In the genomic region with DNA sequence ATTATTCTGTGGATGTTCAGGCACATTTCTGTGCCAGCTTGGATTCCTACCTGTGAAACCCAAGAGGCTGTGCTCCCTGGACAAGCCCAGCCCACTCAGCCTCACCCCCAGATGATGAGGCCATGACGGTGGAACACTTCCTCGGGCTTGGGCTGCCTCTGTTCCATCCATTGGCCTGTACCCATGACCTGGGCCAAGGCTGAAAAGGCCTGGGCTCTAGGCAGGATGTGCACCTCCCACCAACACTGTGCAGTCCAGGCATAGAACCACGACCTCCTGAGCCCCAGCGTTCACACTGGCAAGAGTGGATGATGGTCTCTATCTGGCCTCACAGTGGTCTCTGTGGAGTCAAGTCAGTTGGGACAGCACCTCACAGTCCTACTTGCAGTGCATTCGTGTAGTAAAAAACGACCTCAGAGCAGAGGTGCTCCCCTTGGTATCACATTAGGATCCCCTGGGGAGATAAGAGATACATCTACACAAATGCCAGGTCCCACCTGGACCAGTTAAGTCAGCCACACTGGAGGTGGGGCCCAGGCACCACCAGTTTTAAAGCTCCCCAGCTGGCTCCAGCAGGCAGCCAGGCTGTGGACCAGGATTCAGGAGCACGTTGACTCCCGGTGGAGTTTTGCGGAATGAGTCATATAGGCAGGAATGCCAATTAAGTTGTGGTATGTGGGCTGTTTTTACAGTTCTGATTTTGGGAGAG, we compare ENCODE assay signal across 11 cellular contexts. TPM values are rescaled to one million over a fixed set of nuclear protein-coding genes. Genes with fewer than 3 reads are reported as not detected.
A peak's percentile ranks its signal among the peaks of the same experiment; 100 is the strongest.
DNase-seq lines count a peak whose midpoint lies in the region; ATAC-seq and TF ChIP-seq lines count a peak whose summit lies in the region.
"Had no signal": no experiment of that assay in that cellular context is flagged by ENCODE, and none has a peak within 500 bp of the region (broad histone marks: within the 10 kb centered on the region; RNA-seq: fewer than 3 reads in every experiment).

No MANE protein-coding gene starts in this region.

- H3K9me3 ChIP-seq in HUES48 (ENCODE audit: control insufficient read depth, insufficient read depth, low read length) (no peaks in the 10 kb centered on the region), mammary epithelial cell (replicated peaks; ENCODE audit: insufficient read depth, low read length) (no peaks in the 10 kb centered on the region), mesenchymal stem cell (ENCODE audit: control insufficient read depth, low read length) (no peaks in the 10 kb centered on the region), lower lobe of right lung (no peaks in the 10 kb centered on the region)

- peaks cover 8% of the 10 kb centered on the region for H3K4me1 ChIP-seq in HUES48 (ENCODE audit: control insufficient read depth, insufficient read depth, low read length)
- peaks cover 17% of the 10 kb centered on the region for H3K4me1 ChIP-seq in mammary epithelial cell (ENCODE audit: insufficient read depth, low read length)
- H3K4me1 ChIP-seq in mesenchymal stem cell (ENCODE audit: control insufficient read depth, insufficient read depth, low read depth, low read length): peaks cover 4% of the 10 kb centered on the region
- no peaks in the 10 kb centered on the region for H3K4me1 ChIP-seq in lower lobe of right lung

- no peaks in the 10 kb centered on the region for H3K27me3 ChIP-seq in HUES48 (ENCODE audit: control insufficient read depth, insufficient read depth, low read length)
- no peaks in the 10 kb centered on the region for H3K27me3 ChIP-seq in mammary epithelial cell (ENCODE audit: insufficient read depth, low read length)
- H3K27me3 ChIP-seq in mesenchymal stem cell (ENCODE audit: control insufficient read depth in 1 of 2, insufficient read depth in 1 of 2, low read length in 2 of 2): peaks cover 4 to 22% of the 10 kb centered on the region in 2 experiments
- peaks cover 5% of the 10 kb centered on the region for H3K27me3 ChIP-seq in lower lobe of right lung (ENCODE audit: low read depth)

- H3K27ac ChIP-seq in HUES48 (ENCODE audit: low read depth, low read length) (peak overlapping the region; percentile 27), mammary epithelial cell (ENCODE audit: insufficient read depth, low read depth, low read length) (no peak overlapping the region), mesenchymal stem cell (ENCODE audit: low read length, poor library complexity, severe bottlenecking) (no peak overlapping the region), lower lobe of right lung (no peak overlapping the region)

- H3K18ac ChIP-seq in mesenchymal stem cell (ENCODE audit: low read depth in 1 of 2, low read length in 2 of 2): no peak overlapping the region

- no peak overlapping the region for H3K4me2 ChIP-seq in mammary epithelial cell (ENCODE audit: insufficient read depth, low read depth, low read length)
- peak overlapping the region; percentile 2 for H3K4me2 ChIP-seq in mesenchymal stem cell (ENCODE audit: low read length, poor library complexity, severe bottlenecking)

- H3K9me3 Mint-ChIP-seq in chondrocyte (ENCODE audit: low read depth): no peaks in the 10 kb centered on the region
- no peaks in the 10 kb centered on the region for H3K9me3 Mint-ChIP-seq in T-helper 2 cell treated with Interferon-gamma antibody and Interleukin-4, amounts not matched to agents 5 μg/mL and 100 μg/mL, for 36 hours
- H3K9me3 Mint-ChIP-seq: central memory CD8-positive, alpha-beta T cell had no signal

- H2BK120ac ChIP-seq in mesenchymal stem cell (ENCODE audit: low read depth, low read length): no peak overlapping the region

- no peak overlapping the region for H3K9ac ChIP-seq in HUES48 (ENCODE audit: low read depth, low read length)
- H3K9ac ChIP-seq in mammary epithelial cell (ENCODE audit: insufficient read depth, low read length): no peak overlapping the region
- H3K9ac ChIP-seq in mesenchymal stem cell (ENCODE audit: low read length): no peak overlapping the region

- TF ChIP-seq CTCF in mammary epithelial cell (conservative IDR thresholded peaks at IDR 0.05 in 1 of 2, IDR thresholded peaks at IDR 0.05 in 1 of 2; ENCODE audit: extremely low read depth in 1 of 2, insufficient read depth in 1 of 2, low read depth in 1 of 2, low read length in 2 of 2) (no peak), chondrocyte (IDR thresholded peaks at IDR 0.05) (no peak), lower lobe of right lung (IDR thresholded peaks at IDR 0.05) (no peak)

- H3K79me1 ChIP-seq in mesenchymal stem cell (replicated peaks; ENCODE audit: low read length, poor library complexity, severe bottlenecking): no peaks in the 10 kb centered on the region

- DNase-seq in Caki2 (ENCODE audit: low read depth): peak; percentile 43
- DNase-seq in mammary epithelial cell: peak; percentile 78
- DNase-seq in mesenchymal stem cell: peak; percentile 40
- DNase-seq in chondrocyte (ENCODE audit: low spot score): no peak
- DNase-seq in lower lobe of right lung: no peak
- no peak for DNase-seq in DMS 273 treated with DMSO at 0.1 percent for 48 hours (lab: John Stamatoyannopoulos, UW)
- no peak for DNase-seq in T-helper 2 cell treated with Interferon-gamma antibody and Interleukin-4, amounts not matched to agents 5 μg/mL and 100 μg/mL, for 36 hours (ENCODE audit: low spot score)
- DNase-seq: activated CD8-positive, alpha-beta memory T cell treated with anti-CD3 and anti-CD28 coated beads, Interleukin-2, amount 50 U/mL, for 48 hours; T-helper 1 cell had no signal

- no peaks in the 10 kb centered on the region for H3K36me3 Mint-ChIP-seq in chondrocyte (ENCODE audit: low read depth)
- H3K36me3 Mint-ChIP-seq in T-helper 2 cell treated with Interferon-gamma antibody and Interleukin-4, amounts not matched to agents 5 μg/mL and 100 μg/mL, for 36 hours (ENCODE audit: low read depth): no peaks in the 10 kb centered on the region

- peaks cover 7% of the 10 kb centered on the region for H3K4me1 Mint-ChIP-seq in chondrocyte (ENCODE audit: low read depth)
- peaks cover 4% of the 10 kb centered on the region for H3K4me1 Mint-ChIP-seq in T-helper 2 cell treated with Interferon-gamma antibody and Interleukin-4, amounts not matched to agents 5 μg/mL and 100 μg/mL, for 36 hours (ENCODE audit: low read depth)
- H3K4me1 Mint-ChIP-seq: central memory CD8-positive, alpha-beta T cell had no signal

- no peak overlapping the region for H3K23ac ChIP-seq in mesenchymal stem cell (ENCODE audit: low read length in 2 of 2)

- no peak overlapping the region for H2BK5ac ChIP-seq in mesenchymal stem cell (ENCODE audit: low read depth, low read length, poor library complexity, severe bottlenecking)

- H3K27ac Mint-ChIP-seq in chondrocyte (ENCODE audit: unreplicated experiment): no peak overlapping the region
- H3K27ac Mint-ChIP-seq in T-helper 2 cell treated with Interferon-gamma antibody and Interleukin-4, amounts not matched to agents 5 μg/mL and 100 μg/mL, for 36 hours: no peak overlapping the region

- no peak overlapping the region for H4K8ac ChIP-seq in mesenchymal stem cell (ENCODE audit: low read length)

- peak overlapping the region; percentile 4 for H2BK15ac ChIP-seq in mesenchymal stem cell (ENCODE audit: low read depth, poor library complexity, severe bottlenecking)

- H2AK5ac ChIP-seq in mesenchymal stem cell (ENCODE audit: low read length, severe bottlenecking): peak overlapping the region; percentile 9

- H3K4me3 ChIP-seq in HUES48 (ENCODE audit: low read depth, low read length) (no peak overlapping the region), mammary epithelial cell (replicated peaks in 1 of 3; ENCODE audit: insufficient read depth in 1 of 3, low read depth in 2 of 3, low read length in 3 of 3) (no peak overlapping the region), mesenchymal stem cell (ENCODE audit: insufficient read depth in 1 of 2, low read depth in 1 of 2, low read length in 2 of 2) (no peak overlapping the region), lower lobe of right lung (no peak overlapping the region)

- H3K27me3 Mint-ChIP-seq in chondrocyte (ENCODE audit: low read depth): no peaks in the 10 kb centered on the region
- H3K27me3 Mint-ChIP-seq in T-helper 2 cell treated with Interferon-gamma antibody and Interleukin-4, amounts not matched to agents 5 μg/mL and 100 μg/mL, for 36 hours (ENCODE audit: low read depth): peaks cover 6% of the 10 kb centered on the region

- dilution Hi-C loops in mammary epithelial cell (cut with HindIII; ENCODE audit: low sequenced_read_pairs): no loop called here

- H2AFZ ChIP-seq in mammary epithelial cell (ENCODE audit: low read depth, low read length) (no peak overlapping the region), mesenchymal stem cell (ENCODE audit: low read depth, low read length) (no peak overlapping the region)

- H3K14ac ChIP-seq in mesenchymal stem cell (ENCODE audit: low read length in 2 of 2): peak overlapping the region in 1 of 2 experiments; percentile 0

- intact Hi-C loops in mammary epithelial cell (cut with micrococcal nuclease): no loop called here
- intact Hi-C loops in lower lobe of right lung (cut with DNase I): no loop called here

- CTCF ChIA-PET in mammary epithelial cell (lab: Charles Lee; ENCODE audit: low non-redundant PET): no interaction called here

- in situ Hi-C loops in Caki2 (cut with HindIII; ENCODE audit: low pct_unique_long_range_greater_than_20kb, low sequenced_read_pairs) (no loop called here), mammary epithelial cell (cut with MboI; ENCODE audit: low sequenced_read_pairs in 2 of 2) (no loop called here)

- no peak overlapping the region for H2BK12ac ChIP-seq in mesenchymal stem cell (ENCODE audit: low read length in 2 of 2)

- no peak for ATAC-seq in lower lobe of right lung

- no TSS peak for BruUV-seq in mammary epithelial cell (replicated peaks; lab: Mats Ljungman, UMichigan)

- H3K36me3 ChIP-seq in HUES48 (ENCODE audit: control insufficient read depth, insufficient read depth, low read length): no peaks in the 10 kb centered on the region
- no peaks in the 10 kb centered on the region for H3K36me3 ChIP-seq in mammary epithelial cell (ENCODE audit: insufficient read depth, low read length)
- H3K36me3 ChIP-seq in mesenchymal stem cell (ENCODE audit: control insufficient read depth in 1 of 2, insufficient read depth in 2 of 2, low read depth in 1 of 2, low read length in 2 of 2): no peaks in the 10 kb centered on the region
- no peaks in the 10 kb centered on the region for H3K36me3 ChIP-seq in lower lobe of right lung

- no peaks in the 10 kb centered on the region for H3K79me2 ChIP-seq in mammary epithelial cell (ENCODE audit: insufficient read depth, low read length)

- no peak overlapping the region for H4K91ac ChIP-seq in mesenchymal stem cell (ENCODE audit: low read length)

- no peak overlapping the region for H3K4me3 Mint-ChIP-seq in chondrocyte (ENCODE audit: unreplicated experiment)
- H3K4me3 Mint-ChIP-seq in T-helper 2 cell treated with Interferon-gamma antibody and Interleukin-4, amounts not matched to agents 5 μg/mL and 100 μg/mL, for 36 hours: no peak overlapping the region
- H3K4me3 Mint-ChIP-seq: central memory CD8-positive, alpha-beta T cell had no signal

- 42% methylated on average over 8 of the region's 9 CpGs for WGBS in mammary epithelial cell (ENCODE audit: low coverage, missing lambda C conversion rate)
- 52% methylated on average over 9 of the region's 9 CpGs for WGBS in mesenchymal stem cell

- H3K4ac ChIP-seq in mesenchymal stem cell (ENCODE audit: low read depth in 1 of 2, low read length in 2 of 2): no peak overlapping the region

- H4K20me1 ChIP-seq in mammary epithelial cell (ENCODE audit: insufficient read depth, low read length): no peaks in the 10 kb centered on the region

RNA-seq across cellular contexts. Expression of a gene that starts 39.0 kb away (rescaled TPM):
- 87.9 and 109 TPM in 2 replicates for total RNA-seq in Caki2 (2014; rRNA removed; shearing (Covaris generic); ENCODE audit: low replicate concordance)
- 10 to 100 TPM; 42.3 to 60.3 TPM for total RNA-seq in mammary epithelial cell
- 20.7 TPM for polyA plus RNA-seq in mammary epithelial cell
- 117 TPM for polyA minus RNA-seq in mammary epithelial cell
- polyA plus RNA-seq in mesenchymal stem cell (2013, experiment 1 of 2): 28.5 TPM
- polyA plus RNA-seq in mesenchymal stem cell (2013, experiment 2 of 2): 29.2 TPM
- total RNA-seq in chondrocyte: 110 to 119 TPM (median 119 TPM) in 3 replicates
- total RNA-seq in lower lobe of right lung: 47.7 TPM

Comparison
In these comparisons a context has a peak if more than half of its experiments do, and no peak if none do; other contexts are left out.
1. DNase-seq: peak in Caki2 (single experiment), mammary epithelial cell (single experiment) and mesenchymal stem cell (single experiment); none in chondrocyte (single experiment), lower lobe of right lung (single experiment), DMS 273 treated with DMSO at 0.1 percent for 48 hours (single experiment) and T-helper 2 cell treated with Interferon-gamma antibody and Interleukin-4, amounts not matched to agents 5 μg/mL and 100 μg/mL, for 36 hours (single experiment).